Comparison of ENCODE assay signal across 21 cellular contexts in the genomic region with DNA sequence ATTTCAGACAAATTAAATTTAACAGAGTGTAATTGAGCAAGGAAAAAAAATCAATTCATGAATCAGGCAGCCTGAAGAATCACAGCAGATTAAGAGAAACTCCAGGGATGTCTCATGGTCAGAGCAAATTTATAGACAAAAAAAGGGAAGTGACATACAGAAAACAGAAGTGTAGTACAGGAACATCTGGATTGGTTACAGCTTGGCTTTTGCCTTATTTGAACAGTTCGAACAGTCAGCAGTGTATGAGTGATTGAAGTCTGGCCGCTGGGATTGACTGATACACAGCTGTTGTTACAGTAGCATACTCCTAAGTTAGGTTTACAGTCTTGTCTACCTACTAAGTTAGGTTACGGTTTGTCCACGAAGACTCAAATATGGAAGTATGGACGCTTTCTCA.
A peak's percentile ranks its signal among the peaks of the same experiment; 100 is the strongest.
DNase-seq lines count a peak whose midpoint lies in the region; ATAC-seq, FAIRE-seq and TF ChIP-seq lines count a peak whose summit lies in the region.
"Had no signal": no experiment of that assay in that cellular context is flagged by ENCODE, and none has a peak within 500 bp of the region (broad histone marks: within the 10 kb centered on the region; RNA-seq: fewer than 3 reads in every experiment).

No MANE protein-coding gene starts in this region.

- H3K79me2 ChIP-seq in K562 (ENCODE audit: control insufficient read depth, insufficient read depth, low read length): no peaks in the 10 kb centered on the region

- no peaks in the 10 kb centered on the region for H4K20me1 ChIP-seq in K562 (replicated peaks; ENCODE audit: control insufficient read depth, insufficient read depth, low read length)

- H3K4me3 ChIP-seq in NB4 (ENCODE audit: low read depth, low read length) (no peak overlapping the region), K562 (no peak overlapping the region)
- H3K4me3 ChIP-seq: A549, MG63, Peyer's patch had no signal

- H3K27me3 Mint-ChIP-seq in activated CD8-positive, alpha-beta T cell treated with anti-CD3 and anti-CD28 coated beads, Interleukin-2, amount 10 ng/mL, durations not matched to agents 7 days and 5 days (ENCODE audit: low read depth): no peaks in the 10 kb centered on the region
- H3K27me3 Mint-ChIP-seq: CD4-positive, alpha-beta memory T cell had no signal

- ATAC-seq in K562: no peak
- no peak for ATAC-seq in activated CD8-positive, alpha-beta T cell treated with anti-CD3 and anti-CD28 coated beads, Interleukin-2, amount 10 ng/mL, durations not matched to agents 7 days and 5 days
- ATAC-seq: A549 had no signal

- peak; percentile 60 for DNase-seq in KBM-7
- peak; percentile 47 for DNase-seq in NB4 (ENCODE audit: low read depth)
- peak; percentile 38 for DNase-seq in SKM-1 treated with dmso at 0.1 percent for 144 hours (lab: John Stamatoyannopoulos, UW; ENCODE audit: unreplicated experiment)
- no peak for DNase-seq in K562 (ENCODE audit: extremely low read depth in 1 of 4, low spot score in 3 of 4)
- DNase-seq in activated CD8-positive, alpha-beta T cell treated with anti-CD3 and anti-CD28 coated beads, Interleukin-2, amount 10 ng/mL, durations not matched to agents 7 days and 5 days: no peak
- DNase-seq in NK-92 treated with Interleukin-12 subunit alpha and Interleukin-12 subunit beta, amount 100 ng/mL, for 24 hours (lab: John Stamatoyannopoulos, UW): no peak
- no peak for DNase-seq in DMS53 (lab: John Stamatoyannopoulos, UW)
- DNase-seq in H54 (ENCODE audit: insufficient read length, low spot score): no peak
- DNase-seq: CD4-positive, alpha-beta memory T cell; H7; HFFc6; Karpas-422; MG63; NCI-H1417; NCI-H187 treated with DMSO at 0.1 percent for 48 hours; NCI-H2227 treated with DMSO at 0.1 percent for 48 hours; NCI-H510A treated with DMSO at 0.1 percent for 48 hours; NCI-H774; Peyer's patch; SK-N-SH had no signal

- no peaks in the 10 kb centered on the region for H3K36me3 Mint-ChIP-seq in activated CD8-positive, alpha-beta T cell treated with anti-CD3 and anti-CD28 coated beads, Interleukin-2, amount 10 ng/mL, durations not matched to agents 7 days and 5 days (ENCODE audit: low read depth)
- H3K36me3 Mint-ChIP-seq: CD4-positive, alpha-beta memory T cell had no signal

- CTCF ChIA-PET in K562 (lab: Yijun Ruan, JAX; ENCODE audit: low intra/inter-chr PET ratio): no interaction called here
- CTCF ChIA-PET in activated CD8-positive, alpha-beta T cell treated with anti-CD3 and anti-CD28 coated beads, Interleukin-2, amount 10 ng/mL, durations not matched to agents 7 days and 5 days (lab: Charles Lee): no interaction called here

- FAIRE-seq in K562 (lab: Jason Lieb, UNC): no peak
- FAIRE-seq in H54 (lab: Jason Lieb, UNC): no peak

- no peaks in the 10 kb centered on the region for H3K9me3 Mint-ChIP-seq in activated CD8-positive, alpha-beta T cell treated with anti-CD3 and anti-CD28 coated beads, Interleukin-2, amount 10 ng/mL, durations not matched to agents 7 days and 5 days (ENCODE audit: insufficient read depth)

- no peak for TF ChIP-seq EP300 in K562 (IDR thresholded peaks at IDR 0.05; ENCODE audit: low read length)

- no peak overlapping the region for H3K4me3 Mint-ChIP-seq in activated CD8-positive, alpha-beta T cell treated with anti-CD3 and anti-CD28 coated beads, Interleukin-2, amount 10 ng/mL, durations not matched to agents 7 days and 5 days
- H3K4me3 Mint-ChIP-seq: CD4-positive, alpha-beta memory T cell; HFFc6 had no signal

- intact Hi-C loops in K562 (cut with micrococcal nuclease): no loop called here

- H3K9me1 ChIP-seq in K562 (ENCODE audit: control insufficient read depth, insufficient read depth, low read length): no peaks in the 10 kb centered on the region

- TF ChIP-seq POLR2A in NB4 (IDR thresholded peaks at IDR 0.05; ENCODE audit: extremely low read depth, insufficient read length): no peak
- no peak for TF ChIP-seq POLR2A in K562 (conservative IDR thresholded peaks at IDR 0.05)
- TF ChIP-seq POLR2A in H54 (IDR thresholded peaks at IDR 0.05; ENCODE audit: low read depth, low read length): no peak

- no peaks in the 10 kb centered on the region for H3K36me3 ChIP-seq in K562 (ENCODE audit: control insufficient read depth, insufficient read depth, low read length)
- H3K36me3 ChIP-seq: MG63, Peyer's patch had no signal

- 26% methylated on average over 5 of the region's 5 CpGs for WGBS in K562 (ENCODE audit: insufficient coverage, low coverage, missing lambda C conversion rate)

- BruUV-seq in K562 (replicated peaks; lab: Mats Ljungman, UMichigan): no TSS peak

- no peak overlapping the region for H3K27ac ChIP-seq in K562 (ENCODE audit: extremely low read depth, low read depth, low read length)
- H3K27ac ChIP-seq: A549, Peyer's patch had no signal

- in situ Hi-C loops in KBM-7 (cut with MboI; ENCODE audit: low pct_unique_long_range_greater_than_20kb, low sequenced_read_pairs) (no loop called here), K562 (cut with MboI) (no loop called here)

- peak overlapping the region; percentile 7; the same call in 1 of the 2 replicates for H2AFZ ChIP-seq in K562 (ENCODE audit: low read depth, low read length)

- TF ChIP-seq CTCF in NB4 (IDR thresholded peaks at IDR 0.05; ENCODE audit: low read depth, low read length) (no peak), K562 (IDR thresholded peaks at IDR 0.05 in 2 of 3, conservative IDR thresholded peaks at IDR 0.05 in 1 of 3; ENCODE audit: insufficient read depth in 2 of 3, low read depth in 1 of 3, low read length in 3 of 3) (no peak)

- H3K9me3 ChIP-seq in K562 (replicated peaks; ENCODE audit: control insufficient read depth, insufficient read depth, low read depth, low read length): no peaks in the 10 kb centered on the region
- H3K9me3 ChIP-seq: A549, MG63, Peyer's patch, SK-N-SH had no signal

- H3K27me3 ChIP-seq in K562 (ENCODE audit: control insufficient read depth in 2 of 2, insufficient read depth in 2 of 2, low read length in 2 of 2): no peaks in the 10 kb centered on the region
- H3K27me3 ChIP-seq: MG63, Peyer's patch had no signal

- no peak overlapping the region for H3K4me2 ChIP-seq in K562 (ENCODE audit: insufficient read depth, low read length)
- H3K4me2 ChIP-seq: A549, SK-N-SH had no signal

- H3K27ac Mint-ChIP-seq in activated CD8-positive, alpha-beta T cell treated with anti-CD3 and anti-CD28 coated beads, Interleukin-2, amount 10 ng/mL, durations not matched to agents 7 days and 5 days: no peak overlapping the region
- H3K27ac Mint-ChIP-seq: CD4-positive, alpha-beta memory T cell; HFFc6 had no signal

- H3K4me1 Mint-ChIP-seq in activated CD8-positive, alpha-beta T cell treated with anti-CD3 and anti-CD28 coated beads, Interleukin-2, amount 10 ng/mL, durations not matched to agents 7 days and 5 days (ENCODE audit: low read depth): no peaks in the 10 kb centered on the region
- H3K4me1 Mint-ChIP-seq: CD4-positive, alpha-beta memory T cell had no signal

- POLR2A ChIA-PET in K562 (lab: Yijun Ruan, JAX): no interaction called here
- POLR2A ChIA-PET in activated CD8-positive, alpha-beta T cell treated with anti-CD3 and anti-CD28 coated beads, Interleukin-2, amount 10 ng/mL, durations not matched to agents 7 days and 5 days (lab: Charles Lee): no interaction called here

- no peak overlapping the region for H3K9ac ChIP-seq in K562 (ENCODE audit: insufficient read depth in 1 of 2, low read depth in 2 of 2, low read length in 2 of 2)
- H3K9ac ChIP-seq: SK-N-SH had no signal

- TF ChIP-seq RAD21 in K562 (CRISPR knock-in tag; conservative IDR thresholded peaks at IDR 0.05 in 1 of 2, IDR thresholded peaks at IDR 0.05 in 1 of 2): no peak

- H3K4me1 ChIP-seq in K562 (replicated peaks in 1 of 2; ENCODE audit: control insufficient read depth in 2 of 2, insufficient read depth in 2 of 2, low read length in 2 of 2): no peaks in the 10 kb centered on the region; a peak in 1 of 5 replicates
- H3K4me1 ChIP-seq: A549, Peyer's patch had no signal

TF ChIP-seq in K562, 482 proteins besides CTCF, POLR2A, EP300 and RAD21:
- TF ChIP-seq HNRNPH1 (optimal IDR thresholded peaks at IDR 0.05; ENCODE audit: low read depth, low read length) (no peak), PKNOX1 (IDR thresholded peaks at IDR 0.05) (peak; percentile 17; the same call in 1 of the 2 replicates), FOXM1 (IDR thresholded peaks at IDR 0.05; ENCODE audit: low read depth) (peak; percentile 49; the same call in 1 of the 2 replicates), FOXM1 (CRISPR knock-in tag; IDR thresholded peaks at IDR 0.05; ENCODE audit: low read depth) (no peak), BCOR (IDR thresholded peaks at IDR 0.05) (no peak), SMARCA5 (IDR thresholded peaks at IDR 0.05) (no peak), CBFA2T3 (IDR thresholded peaks at IDR 0.05) (peak; percentile 30; the same call in 1 of the 2 replicates), LARP7 (IDR thresholded peaks at IDR 0.05) (no peak), KDM5B (IDR thresholded peaks at IDR 0.05; ENCODE audit: insufficient replicate concordance, low read depth, low read length) (no peak), MEIS2 (IDR thresholded peaks at IDR 0.05; ENCODE audit: partially characterized antibody) (peak; percentile 53), ZSCAN29 (IDR thresholded peaks at IDR 0.05) (no peak), KDM1A (IDR thresholded peaks at IDR 0.05) (peak in 1 of 2 experiments; percentile 30; a peak in 1 of 4 replicates), ADNP (tag; IDR thresholded peaks at IDR 0.05) (no peak), SPI1 (IDR thresholded peaks at IDR 0.05; ENCODE audit: borderline replicate concordance, low read depth, low read length) (peak; percentile 91), ELF4 (CRISPR knock-in tag; IDR thresholded peaks at IDR 0.05) (no peak), RBM17 (IDR thresholded peaks at IDR 0.05; ENCODE audit: borderline replicate concordance, low read depth, low read length) (no peak)

Comparison
In these comparisons a context has a peak if more than half of its experiments do, and no peak if none do; other contexts are left out.
1. DNase-seq: peak in KBM-7 (single experiment), NB4 (single experiment) and SKM-1 treated with dmso at 0.1 percent for 144 hours (single experiment); none in K562 (0 of 4), activated CD8-positive, alpha-beta T cell treated with anti-CD3 and anti-CD28 coated beads, Interleukin-2, amount 10 ng/mL, durations not matched to agents 7 days and 5 days (single experiment), NK-92 treated with Interleukin-12 subunit alpha and Interleukin-12 subunit beta, amount 100 ng/mL, for 24 hours (single experiment), DMS53 (single experiment) and H54 (single experiment).